In the genomic region with DNA sequence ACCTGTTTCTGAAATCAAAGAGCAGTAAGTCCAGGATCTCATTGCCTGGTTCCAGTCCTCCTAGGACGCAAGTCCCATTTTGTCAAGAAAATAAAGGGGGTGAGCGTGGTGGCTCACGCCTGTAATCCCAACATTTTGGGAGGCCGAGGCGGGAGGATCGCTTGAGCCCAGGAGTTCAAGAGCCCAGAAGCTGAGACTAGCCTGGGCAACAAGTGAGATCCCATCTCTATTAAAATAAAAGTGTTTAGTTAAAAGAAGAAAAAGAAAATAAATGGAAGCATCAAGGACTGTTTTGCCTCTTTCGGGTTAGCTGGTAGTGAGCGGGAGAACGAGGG, we compare ENCODE assay signal across 8 cellular contexts. TPM values are rescaled to one million over a fixed set of nuclear protein-coding genes. Genes with fewer than 3 reads are reported as not detected.
DNase-seq lines count a peak whose midpoint lies in the region; ATAC-seq, FAIRE-seq and TF ChIP-seq lines count a peak whose summit lies in the region.

No MANE protein-coding gene starts in this region.

- H3K27ac Mint-ChIP-seq in naive thymus-derived CD4-positive, alpha-beta T cell = peak overlapping the region; percentile 88 to 98 (median 94)

- TF ChIP-seq POLR2A in breast epithelium (IDR thresholded peaks at IDR 0.05) = no peak

- peaks cover 0 to 2% (median 0%) of the 10 kb centered on the region in 5 donors for H3K27me3 Mint-ChIP-seq in naive thymus-derived CD4-positive, alpha-beta T cell

- ATAC-seq in naive thymus-derived CD4-positive, alpha-beta T cell = no peak
- ATAC-seq in GM21529 (IDR thresholded peaks at IDR 0.05; ENCODE audit: unreplicated experiment) = no peak
- ATAC-seq in HG02981 (IDR thresholded peaks at IDR 0.05; ENCODE audit: unreplicated experiment) = no peak

- peaks cover 0 to 23% (median 7%) of the 10 kb centered on the region in 5 donors for H3K36me3 Mint-ChIP-seq in naive thymus-derived CD4-positive, alpha-beta T cell

- H3K27me3 ChIP-seq in HUES48 (ENCODE audit: control insufficient read depth, insufficient read depth, low read length) = peaks cover 5% of the 10 kb centered on the region; the same call in 1 of the 2 replicates
- no peaks in the 10 kb centered on the region for H3K27me3 ChIP-seq in breast epithelium
- H3K27me3 ChIP-seq in naive thymus-derived CD4-positive, alpha-beta T cell (ENCODE audit: control insufficient read depth in 2 of 2, insufficient read depth in 2 of 2, low read length in 2 of 2) = no peaks in the 10 kb centered on the region

- H3K9me3 ChIP-seq in HUES48 (ENCODE audit: control insufficient read depth, insufficient read depth, low read length) (peaks cover 3% of the 10 kb centered on the region; the same call in 1 of the 2 replicates), breast epithelium (no peaks in the 10 kb centered on the region)
- no peaks in the 10 kb centered on the region for H3K9me3 ChIP-seq in naive thymus-derived CD4-positive, alpha-beta T cell (ENCODE audit: control insufficient read depth in 2 of 3, low read length in 3 of 3)

- H3K4me3 ChIP-seq in AG04449 (ENCODE audit: low read depth, low read length) (peak overlapping the region; percentile 84), HUES48 (ENCODE audit: low read depth, low read length) (peak overlapping the region; percentile 90), breast epithelium (peak overlapping the region; percentile 73 to 85 (median 81))
- H3K4me3 ChIP-seq in naive thymus-derived CD4-positive, alpha-beta T cell (ENCODE audit: low read length) = peak overlapping the region; percentile 98

- H3K36me3 ChIP-seq in HUES48 (ENCODE audit: control insufficient read depth, insufficient read depth, low read length) (peaks cover 21% of the 10 kb centered on the region), breast epithelium (no peaks in the 10 kb centered on the region)
- peaks cover 0 to 20% (median 0%) of the 10 kb centered on the region in 3 experiments for H3K36me3 ChIP-seq in naive thymus-derived CD4-positive, alpha-beta T cell (ENCODE audit: control insufficient read depth in 2 of 3, insufficient read depth in 3 of 3, low read length in 3 of 3)

- no peak for FAIRE-seq in HTR-8/SVneo (lab: Jason Lieb, UNC)

- H3K27ac ChIP-seq in HUES48 (ENCODE audit: low read depth, low read length) (no peak overlapping the region), breast epithelium (peak overlapping the region in 1 of 2 donors; percentile 86)
- H3K27ac ChIP-seq in naive thymus-derived CD4-positive, alpha-beta T cell (ENCODE audit: low read depth, low read length) = peak overlapping the region; percentile 86

- CTCF ChIA-PET in AG04449 (lab: Yijun Ruan, JAX) = interaction anchor here (2.2 kb wide), 1 partner anchor 64 kb away, joined by 8 read pairs; no protein-coding TSS in a partner anchor
- CTCF ChIA-PET in naive thymus-derived CD4-positive, alpha-beta T cell (lab: Charles Lee) = interaction anchor here (1.2 kb wide), 1 partner anchor 12 kb away, joined by 4 read pairs; no protein-coding TSS in a partner anchor

- peak overlapping the region; percentile 86 to 94 (median 89) for H3K4me3 Mint-ChIP-seq in naive thymus-derived CD4-positive, alpha-beta T cell

- H3K4me1 ChIP-seq in HUES48 (ENCODE audit: control insufficient read depth, insufficient read depth, low read length) = no peaks in the 10 kb centered on the region
- peaks cover 0 to 4% of the 10 kb centered on the region in 2 donors for H3K4me1 ChIP-seq in breast epithelium
- H3K4me1 ChIP-seq in naive thymus-derived CD4-positive, alpha-beta T cell (ENCODE audit: control insufficient read depth in 2 of 2, insufficient read depth in 2 of 2, low read length in 2 of 2) = peaks cover 24 to 28% of the 10 kb centered on the region in 2 donors

- peaks cover 3 to 15% (median 7%) of the 10 kb centered on the region in 11 donors for H3K9me3 Mint-ChIP-seq in naive thymus-derived CD4-positive, alpha-beta T cell

- no peak for TF ChIP-seq CTCF in AG04449 (IDR thresholded peaks at IDR 0.05; ENCODE audit: insufficient read depth, low read length, missing control alignments)
- TF ChIP-seq CTCF in breast epithelium (IDR thresholded peaks at IDR 0.05) = no peak

- peak overlapping the region; percentile 14; the same call in 1 of the 2 replicates for H3K9ac ChIP-seq in HUES48 (ENCODE audit: low read depth, low read length)

- intact Hi-C loops in breast epithelium (cut with DNase I; ENCODE audit: low total_unique reads) = no loop called here
- intact Hi-C loops in naive thymus-derived CD4-positive, alpha-beta T cell (cut with micrococcal nuclease) = loop anchor here (1.0 kb wide), 7 partner anchors 16 to 402 kb away; partner anchors contain the start of genes COX6B1 (in 2 of the 2), TMEM147 (in 2 of the 2) and ALKBH6 (in 1 of the 2)

- DNase-seq in AG04449 (ENCODE audit: low read depth, low spot score) (no peak), breast epithelium (ENCODE audit: low spot score in 2 of 2) (no peak), HTR-8/SVneo (ENCODE audit: insufficient read length, low spot score) (no peak), NCI-H1092 treated with DMSO at 0.1 percent for 48 hours (lab: John Stamatoyannopoulos, UW) (no peak)
- no peak for DNase-seq in naive thymus-derived CD4-positive, alpha-beta T cell

- POLR2A ChIA-PET in AG04449 (lab: Yijun Ruan, JAX) = interaction anchor here (0.8 to 1.2 kb wide), 2 partner anchors 13 to 32 kb away, joined by 3 to 5 read pairs; no protein-coding TSS in a partner anchor
- POLR2A ChIA-PET in naive thymus-derived CD4-positive, alpha-beta T cell (lab: Charles Lee) = interaction anchor here (0.9 to 3.2 kb wide), 8 partner anchors 14 to 149 kb away, joined by 3 to 16 read pairs (median 3); partner anchors contain the start of gene COX6B1

- H3K4me1 Mint-ChIP-seq in naive thymus-derived CD4-positive, alpha-beta T cell = peaks cover 4 to 50% (median 43%) of the 10 kb centered on the region in 7 donors

RNA-seq across cellular contexts. Expression of gene HAUS5, which starts 0.3 kb away (rescaled TPM):
- 10 to 100 TPM in 1 of 3 donors, 1 to 10 TPM in 2; 5.9 to 13.0 (median 9.5) TPM for total RNA-seq in breast epithelium
- total RNA-seq in naive thymus-derived CD4-positive, alpha-beta T cell = 10 to 100 TPM; 23.6 to 40.0 (median 28.4) TPM
- polyA plus RNA-seq in naive thymus-derived CD4-positive, alpha-beta T cell = 1 to 10 TPM; 7.6 TPM

RNA-seq across cellular contexts. Expression of gene RBM42, which starts 16.6 kb away (rescaled TPM):
- 10 to 100 TPM; 44.6 to 51.4 (median 44.6) TPM for total RNA-seq in breast epithelium
- total RNA-seq in naive thymus-derived CD4-positive, alpha-beta T cell = 10 to 100 TPM; 39.0 to 98.2 (median 51.3) TPM
- 10 to 100 TPM; 48.7 to 49.8 TPM for polyA plus RNA-seq in naive thymus-derived CD4-positive, alpha-beta T cell

RNA-seq across cellular contexts. Expression of gene PMIS2, which starts 26.2 kb away (rescaled TPM):
- total RNA-seq in breast epithelium = not detected
- not detected for total RNA-seq in naive thymus-derived CD4-positive, alpha-beta T cell
- polyA plus RNA-seq in naive thymus-derived CD4-positive, alpha-beta T cell = not detected

RNA-seq across cellular contexts. Expression of gene ETV2, which starts 29.4 kb away (rescaled TPM):
- total RNA-seq in breast epithelium = under 1 TPM in 1 of 3 donors, not detected in 2; 0.59 TPM
- under 1 TPM in 3 of 5 experiments, not detected in 2; 0.56 to 0.71 (median 0.70) TPM for total RNA-seq in naive thymus-derived CD4-positive, alpha-beta T cell
- polyA plus RNA-seq in naive thymus-derived CD4-positive, alpha-beta T cell = under 1 TPM; 0.61 to 0.89 TPM

RNA-seq across cellular contexts. Expression of gene COX6B1, which starts 35.9 kb away (rescaled TPM):
- total RNA-seq in breast epithelium = 100 to 1,000 TPM; 320 to 418 (median 391) TPM
- 100 to 1,000 TPM; 172 to 464 (median 232) TPM for total RNA-seq in naive thymus-derived CD4-positive, alpha-beta T cell
- polyA plus RNA-seq in naive thymus-derived CD4-positive, alpha-beta T cell = 100 to 1,000 TPM; 819 to 873 TPM
